ENCODE assay signal across 8 cellular contexts in the genomic region with DNA sequence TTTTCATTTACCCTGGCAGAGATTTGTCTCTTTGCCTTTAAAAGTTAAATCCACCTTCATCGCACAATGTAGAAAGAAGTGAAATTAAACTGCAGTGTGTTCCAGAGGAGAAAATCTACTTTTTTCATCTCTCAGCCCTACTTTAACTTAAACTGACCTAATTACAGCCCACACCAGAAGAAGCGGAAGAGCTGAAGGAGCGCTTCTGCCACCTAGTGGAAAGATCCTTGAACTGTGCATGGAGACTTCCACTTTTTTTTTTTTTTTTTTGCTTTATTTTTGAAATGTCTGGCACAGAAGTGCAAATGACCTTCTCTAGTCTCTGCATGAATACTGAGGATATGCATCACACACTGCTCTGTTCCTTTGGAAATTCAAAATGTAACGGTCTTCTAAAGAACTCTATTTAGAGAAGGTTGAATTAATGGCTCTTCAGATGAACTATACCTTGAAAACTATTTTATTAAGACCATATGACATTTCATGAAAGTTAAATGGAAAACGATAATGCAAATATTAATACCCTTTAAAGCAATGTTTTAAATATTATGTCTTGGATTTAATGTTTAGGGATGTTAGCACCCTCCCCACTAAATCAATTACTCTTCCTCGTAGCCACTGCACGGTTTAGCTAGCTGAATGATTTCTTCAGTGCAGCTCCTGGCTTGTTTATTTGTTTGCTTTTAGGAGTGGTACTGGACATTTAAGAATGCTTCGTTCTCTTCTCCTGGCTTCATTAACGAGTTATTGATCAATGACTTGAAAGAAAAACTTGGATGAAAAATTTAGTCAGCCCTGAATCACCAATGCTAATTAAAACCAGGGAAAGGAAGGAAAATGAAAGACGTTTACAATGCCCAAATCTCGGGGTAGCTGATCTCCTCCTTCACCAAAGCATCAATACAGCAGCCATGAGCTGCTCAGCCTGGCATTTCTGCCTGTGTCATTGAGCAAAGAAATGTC.
DNase-seq lines count a peak whose midpoint lies in the region; ATAC-seq, FAIRE-seq and TF ChIP-seq lines count a peak whose summit lies in the region.

No MANE protein-coding gene starts in this region.

- H3K4me1 Mint-ChIP-seq in T-helper 2 cell treated with Interferon-gamma antibody and Interleukin-4, amounts not matched to agents 5 μg/mL and 100 μg/mL, for 36 hours (ENCODE audit: low read depth), result peaks cover 18% of the 10 kb centered on the region

- H2AFZ ChIP-seq in GM12878 (ENCODE audit: control insufficient read depth, low read depth, low read length), result peak overlapping the region; percentile 42
- H2AFZ ChIP-seq in smooth muscle cell (ENCODE audit: low read depth), result peak overlapping the region; percentile 85

- intact Hi-C loops in GM12878 (cut with micrococcal nuclease; ENCODE audit: unreplicated experiment), result loop anchor here (2.0 to 10.0 kb wide), 8 partner anchors 181 to 1678 kb away; no protein-coding TSS in a partner anchor

- H3K27ac Mint-ChIP-seq in T-helper 2 cell treated with Interferon-gamma antibody and Interleukin-4, amounts not matched to agents 5 μg/mL and 100 μg/mL, for 36 hours, result peak overlapping the region; percentile 69

- H3K9me3 ChIP-seq in GM12878 (replicated peaks; ENCODE audit: control insufficient read depth, insufficient read depth, low read length), result no peaks in the 10 kb centered on the region
- no peaks in the 10 kb centered on the region for H3K9me3 ChIP-seq in iPS-20b (ENCODE audit: insufficient read depth, low read depth, low read length)
- no peaks in the 10 kb centered on the region for H3K9me3 ChIP-seq in smooth muscle cell (replicated peaks; ENCODE audit: low read depth)

- 14% methylated on average over 11 of the region's 11 CpGs for WGBS in GM12878 (ENCODE audit: insufficient coverage, insufficient replicate concordance, low lambda C conversion rate, missing lambda C conversion rate)
- 31% methylated on average over 11 of the region's 11 CpGs for WGBS in smooth muscle cell (ENCODE audit: low lambda C conversion rate)

- BruUV-seq in GM12878 (replicated peaks; lab: Mats Ljungman, UMichigan), result no TSS peak

- RAD21 ChIA-PET in GM12878 (lab: Charles Lee; ENCODE audit: unreplicated experiment), result interaction anchor here (1.1 to 1.9 kb wide), 5 partner anchors 79 to 665 kb away, joined by 3 to 8 read pairs (median 3); no protein-coding TSS in a partner anchor

- H3K4me1 ChIP-seq in GM12878 (ENCODE audit: control insufficient read depth, insufficient read depth, low read length) (peaks cover 4% of the 10 kb centered on the region; the same call in 1 of the 2 replicates), iPS-20b (ENCODE audit: insufficient read depth, low read length) (peaks cover 14% of the 10 kb centered on the region; the same call in 1 of the 2 replicates), smooth muscle cell (ENCODE audit: low read depth) (peaks cover 9% of the 10 kb centered on the region)

- H3K9me3 Mint-ChIP-seq in T-helper 2 cell treated with Interferon-gamma antibody and Interleukin-4, amounts not matched to agents 5 μg/mL and 100 μg/mL, for 36 hours, result no peaks in the 10 kb centered on the region

- no peak; a peak in 1 of 4 replicates for TF ChIP-seq EP300 in GM12878 (IDR thresholded peaks at IDR 0.05; ENCODE audit: borderline replicate concordance in 1 of 2, control insufficient read depth in 1 of 2, low read depth in 2 of 2, low read length in 2 of 2)

- H3K4me3 ChIP-seq in GM12878, result peak overlapping the region; percentile 30; the same call in 1 of the 2 replicates
- H3K4me3 ChIP-seq in iPS-20b (ENCODE audit: low read length), result no peak overlapping the region
- H3K4me3 ChIP-seq in smooth muscle cell, result peak overlapping the region; percentile 25

- POLR2A ChIA-PET in GM12878 (lab: Charles Lee), result interaction anchor here (0.7 kb wide), 1 partner anchor 788 kb away, joined by 5 read pairs; no protein-coding TSS in a partner anchor

- peak overlapping the region; percentile 38 for H3K9ac ChIP-seq in GM12878 (ENCODE audit: control insufficient read depth, insufficient read depth, low read length)
- peak overlapping the region; percentile 43; the same call in 1 of the 2 replicates for H3K9ac ChIP-seq in iPS-20b (ENCODE audit: low read depth, low read length)
- H3K9ac ChIP-seq in smooth muscle cell (ENCODE audit: low read depth), result no peak overlapping the region

- H3K27ac ChIP-seq in GM12878 (ENCODE audit: control insufficient read depth, insufficient read depth) (no peak overlapping the region), iPS-20b (ENCODE audit: low read length) (peak overlapping the region; percentile 63), smooth muscle cell (ENCODE audit: low read depth) (no peak overlapping the region)

- H3K27me3 ChIP-seq in GM12878 (replicated peaks in 1 of 2; ENCODE audit: control insufficient read depth in 2 of 2, insufficient read depth in 2 of 2, low read length in 1 of 2) (no peaks in the 10 kb centered on the region), iPS-20b (ENCODE audit: insufficient read depth, low read length) (no peaks in the 10 kb centered on the region), smooth muscle cell (ENCODE audit: low read depth) (no peaks in the 10 kb centered on the region)

- no peak for TF ChIP-seq POLR2A in GM12878 (IDR thresholded peaks at IDR 0.05; ENCODE audit: low read depth, low read length)

- TF ChIP-seq CTCF in GM12878 (IDR thresholded peaks at IDR 0.05 in 2 of 3, conservative IDR thresholded peaks at IDR 0.05 in 1 of 3; ENCODE audit: control insufficient read depth in 2 of 3, extremely low read depth in 1 of 3, insufficient read depth in 1 of 3, low read depth in 3 of 3, low read length in 3 of 3), result peak; percentile 75 to 84 (median 83)
- peak; percentile 79 for TF ChIP-seq CTCF in smooth muscle cell (IDR thresholded peaks at IDR 0.05; ENCODE audit: borderline replicate concordance, insufficient read depth, poor library complexity, severe bottlenecking)

- no peaks in the 10 kb centered on the region for H3F3A ChIP-seq in smooth muscle cell (ENCODE audit: low read depth)

- H3K36me3 Mint-ChIP-seq in T-helper 2 cell treated with Interferon-gamma antibody and Interleukin-4, amounts not matched to agents 5 μg/mL and 100 μg/mL, for 36 hours (ENCODE audit: low read depth), result no peaks in the 10 kb centered on the region

- CTCF ChIA-PET in GM12878 (lab: Yijun Ruan, JAX), result interaction anchor here (0.6 to 4.0 kb wide), 14 partner anchors 11 to 1699 kb away, joined by 3 to 17 read pairs (median 3); no protein-coding TSS in a partner anchor

- peak; percentile 98 for TF ChIP-seq RAD21 in GM12878 (IDR thresholded peaks at IDR 0.05; ENCODE audit: insufficient read depth, low read depth, low read length)

- no peaks in the 10 kb centered on the region for H4K20me1 ChIP-seq in GM12878 (ENCODE audit: control insufficient read depth, insufficient read depth)
- H4K20me1 ChIP-seq in smooth muscle cell (ENCODE audit: low read depth), result no peaks in the 10 kb centered on the region

- peak; percentile 91 for FAIRE-seq in GM12878 (lab: Jason Lieb, UNC)

- H3K4me2 ChIP-seq in GM12878 (ENCODE audit: control insufficient read depth, insufficient read depth), result peak overlapping the region; percentile 60; the same call in 1 of the 2 replicates
- H3K4me2 ChIP-seq in smooth muscle cell, result peak overlapping the region; percentile 81

- H3K79me2 ChIP-seq in GM12878 (ENCODE audit: control insufficient read depth, insufficient read depth, low read length), result no peaks in the 10 kb centered on the region
- no peaks in the 10 kb centered on the region for H3K79me2 ChIP-seq in smooth muscle cell (ENCODE audit: low read depth)

- H3K27me3 Mint-ChIP-seq in T-helper 2 cell treated with Interferon-gamma antibody and Interleukin-4, amounts not matched to agents 5 μg/mL and 100 μg/mL, for 36 hours (ENCODE audit: low read depth), result peaks cover 13% of the 10 kb centered on the region

- SMC1A ChIA-PET in GM12878 (lab: Charles Lee; ENCODE audit: uncharacterized antibody, unreplicated experiment), result interaction anchor here (0.6 to 2.1 kb wide), 20 partner anchors 10 to 1668 kb away, joined by 3 to 10 read pairs (median 3); no protein-coding TSS in a partner anchor

- ATAC-seq in GM18499 (IDR thresholded peaks at IDR 0.05; ENCODE audit: insufficient read depth, unreplicated experiment), result peak; percentile 74
- peak; percentile 91 for ATAC-seq in HG02938 (IDR thresholded peaks at IDR 0.05; ENCODE audit: unreplicated experiment)
- ATAC-seq in GM12878, result peak; percentile 96

- DNase-seq in 8988T (peak; percentile 18), NCI-H1436 treated with DMSO at 0.1 percent for 48 hours (lab: John Stamatoyannopoulos, UW) (peak; percentile 61), GM12878 (ENCODE audit: low read depth, low spot score) (peak; percentile 53), smooth muscle cell (lab: John Stamatoyannopoulos, UW; ENCODE audit: unreplicated experiment) (no peak)
- peak; percentile 28 for DNase-seq in T-helper 2 cell treated with Interferon-gamma antibody and Interleukin-4, amounts not matched to agents 5 μg/mL and 100 μg/mL, for 36 hours (ENCODE audit: low spot score)

- in situ Hi-C loops in GM12878 (cut with MboI), result no loop called here

- H3K4me3 Mint-ChIP-seq in T-helper 2 cell treated with Interferon-gamma antibody and Interleukin-4, amounts not matched to agents 5 μg/mL and 100 μg/mL, for 36 hours, result peak overlapping the region; percentile 76

- H3K36me3 ChIP-seq in GM12878 (ENCODE audit: control insufficient read depth in 2 of 2, insufficient read depth in 2 of 2, low read length in 1 of 2) (no peaks in the 10 kb centered on the region), iPS-20b (ENCODE audit: insufficient read depth, low read depth, low read length) (no peaks in the 10 kb centered on the region), smooth muscle cell (ENCODE audit: low read depth) (no peaks in the 10 kb centered on the region)

TF ChIP-seq in GM12878, 131 proteins besides CTCF, POLR2A, EP300 and RAD21 (continues in another document):
- no peak for TF ChIP-seq GATAD2B (conservative IDR thresholded peaks at IDR 0.05; ENCODE audit: low read depth)
- TF ChIP-seq SPI1 (IDR thresholded peaks at IDR 0.05; ENCODE audit: borderline replicate concordance, insufficient read depth, low read depth, low read length), result peak; percentile 48; the same call in 1 of the 2 replicates
- TF ChIP-seq ZNF384 (IDR thresholded peaks at IDR 0.05; ENCODE audit: borderline replicate concordance, low read depth, low read length), result peak; percentile 99
